ENCODE assay signal across 23 cellular contexts in genomic region chr11:70103256-70103975, GRCh38. TPM values are rescaled to one million over a fixed set of nuclear protein-coding genes. Genes with fewer than 3 reads are reported as not detected.
DNase-seq lines count a peak whose midpoint lies in the region; ATAC-seq, FAIRE-seq and TF ChIP-seq lines count a peak whose summit lies in the region.
"Had no signal": no experiment of that assay in that cellular context is flagged by ENCODE, and none has a peak within 500 bp of the region (broad histone marks: within the 10 kb centered on the region; RNA-seq: fewer than 3 reads in every experiment).

No MANE protein-coding gene starts in this region.

- H2AFZ ChIP-seq in GM23338 (0 out of 2 replicates have a peak overlapping the region, but pooled peaks have one; percentile 7), K562 (ENCODE audit: low read depth, low read length) (no peak overlapping the region), neural progenitor cell (replicated peaks) (no peak overlapping the region)

- TF ChIP-seq CTCF in GM23338 (conservative IDR thresholded peaks at IDR 0.05; ENCODE audit: low read depth in 2 of 2) (no peak), K562 (IDR thresholded peaks at IDR 0.05 in 2 of 3, conservative IDR thresholded peaks at IDR 0.05 in 1 of 3; ENCODE audit: insufficient read depth in 2 of 3, low read depth in 1 of 3, low read length in 3 of 3) (no peak), neural progenitor cell (IDR thresholded peaks at IDR 0.05) (no peak), thyroid gland (IDR thresholded peaks at IDR 0.05) (no peak), WERI-Rb-1 (IDR thresholded peaks at IDR 0.05; ENCODE audit: low read depth, low read length) (no peak), lower lobe of right lung (IDR thresholded peaks at IDR 0.05) (no peak)

- H3K36me3 Mint-ChIP-seq in GM23338 (ENCODE audit: low read depth) = no peaks in the 10 kb centered on the region; the same call in 2 of the 3 replicates
- H3K36me3 Mint-ChIP-seq in neural progenitor cell = no peaks in the 10 kb centered on the region
- H3K36me3 Mint-ChIP-seq: CD4-positive, alpha-beta memory T cell had no signal

- in situ Hi-C loops in K562 (cut with MboI) = no loop called here

- H3K4me3 Mint-ChIP-seq in GM23338 (no peak overlapping the region), neural progenitor cell (no peak overlapping the region)
- H3K4me3 Mint-ChIP-seq: CD4-positive, alpha-beta memory T cell had no signal

- intact Hi-C loops in K562 (cut with micrococcal nuclease) = no loop called here
- intact Hi-C loops in thyroid gland (cut with DNase I) = no loop called here
- intact Hi-C loops in lower lobe of right lung (cut with DNase I) = no loop called here

- H3K27ac ChIP-seq in GM23338 (ENCODE audit: low read depth) = no peak overlapping the region
- H3K27ac ChIP-seq in K562 (ENCODE audit: extremely low read depth, low read depth, low read length) = no peak overlapping the region
- H3K27ac ChIP-seq in neural progenitor cell = no peak overlapping the region
- peak overlapping the region in 2 of 3 donors; percentile 88 to 92 for H3K27ac ChIP-seq in thyroid gland
- no peak overlapping the region for H3K27ac ChIP-seq in WERI-Rb-1
- H3K27ac ChIP-seq in lower lobe of right lung = no peak overlapping the region
- H3K27ac ChIP-seq: KMS-11, RWPE1 had no signal

- no TSS peak for BruUV-seq in K562 (replicated peaks; lab: Mats Ljungman, UMichigan)

- TF ChIP-seq POLR2A in K562 (conservative IDR thresholded peaks at IDR 0.05) (no peak), thyroid gland (IDR thresholded peaks at IDR 0.05) (no peak)

- H3K4me1 ChIP-seq in GM23338 (ENCODE audit: insufficient read depth) (no peaks in the 10 kb centered on the region), K562 (replicated peaks in 1 of 2; ENCODE audit: control insufficient read depth in 2 of 2, insufficient read depth in 2 of 2, low read length in 2 of 2) (peaks cover 0 to 3% of the 10 kb centered on the region in 2 experiments; a peak in 2 of 5 replicates), neural progenitor cell (peaks cover 36% of the 10 kb centered on the region), thyroid gland (peaks cover 44 to 49% of the 10 kb centered on the region in 2 donors), lower lobe of right lung (no peaks in the 10 kb centered on the region)
- H3K4me1 ChIP-seq: Caco-2 had no signal

- FAIRE-seq in K562 (lab: Jason Lieb, UNC) = no peak
- FAIRE-seq: GM12878, HepG2 had no signal

- H3K9me3 ChIP-seq in K562 (replicated peaks; ENCODE audit: control insufficient read depth, insufficient read depth, low read depth, low read length) (no peaks in the 10 kb centered on the region), neural progenitor cell (ENCODE audit: low read depth) (no peaks in the 10 kb centered on the region), thyroid gland (no peaks in the 10 kb centered on the region), WERI-Rb-1 (ENCODE audit: severe bottlenecking) (no peaks in the 10 kb centered on the region), lower lobe of right lung (no peaks in the 10 kb centered on the region)
- H3K9me3 ChIP-seq: Caco-2 had no signal

- no peak for DNase-seq in GM23338 (ENCODE audit: low spot score)
- DNase-seq in K562 (ENCODE audit: extremely low read depth in 1 of 4, low spot score in 3 of 4) = no peak
- peak; percentile 78 for DNase-seq in neural progenitor cell (ENCODE audit: low spot score)
- no peak for DNase-seq in thyroid gland
- DNase-seq in HuH-7 (ENCODE audit: low spot score) = no peak
- DNase-seq in WERI-Rb-1 = no peak
- DNase-seq in occipital lobe (lab: John Stamatoyannopoulos, UW) = no peak
- DNase-seq in lower lobe of right lung = no peak
- DNase-seq: Caco-2; CD4-positive, alpha-beta memory T cell; DMS 273 treated with DMSO at 0.1 percent for 48 hours; DND-41; H7; NCI-H1105 treated with DMSO at 0.1 percent for 48 hours; NCI-H2029 treated with DMSO at 0.1 percent for 48 hours; NCI-H345; NCI-H524; NCI-H774; NK-92 treated with Interleukin-12 subunit alpha and Interleukin-12 subunit beta, amount 100 ng/mL, for 24 hours had no signal

- H3K27ac Mint-ChIP-seq in GM23338 (no peak overlapping the region), neural progenitor cell (peak overlapping the region; percentile 50)
- H3K27ac Mint-ChIP-seq: CD4-positive, alpha-beta memory T cell had no signal

- H3K79me2 ChIP-seq in GM23338 (replicated peaks; ENCODE audit: insufficient read depth) (no peaks in the 10 kb centered on the region), K562 (ENCODE audit: control insufficient read depth, insufficient read depth, low read length) (no peaks in the 10 kb centered on the region), neural progenitor cell (ENCODE audit: low read depth) (no peaks in the 10 kb centered on the region)

- H3K4me2 ChIP-seq in GM23338 (no peak overlapping the region), K562 (ENCODE audit: insufficient read depth, low read length) (no peak overlapping the region), neural progenitor cell (peak overlapping the region; percentile 29)
- H3K4me2 ChIP-seq: KMS-11 had no signal

- H3K9me2 ChIP-seq in GM23338 (ENCODE audit: insufficient read depth) = no peaks in the 10 kb centered on the region

- H3F3A ChIP-seq in GM23338 (replicated peaks; ENCODE audit: low read depth) (no peaks in the 10 kb centered on the region), neural progenitor cell (ENCODE audit: low read depth) (peaks cover 8% of the 10 kb centered on the region)

- H3K9me1 ChIP-seq in K562 (ENCODE audit: control insufficient read depth, insufficient read depth, low read length) = no peaks in the 10 kb centered on the region

- H3K9ac ChIP-seq in K562 (ENCODE audit: insufficient read depth in 1 of 2, low read depth in 2 of 2, low read length in 2 of 2) (no peak overlapping the region), neural progenitor cell (no peak overlapping the region)
- H3K9ac ChIP-seq: KMS-11 had no signal

- 4% methylated on average over 25 of the region's 25 CpGs for WGBS in K562 (ENCODE audit: insufficient coverage, low coverage, missing lambda C conversion rate)
- 83 to 94% methylated on average over 22 to 24 of the region's 25 CpGs for WGBS in thyroid gland, 2 donors

- no peak for TF ChIP-seq EP300 in K562 (IDR thresholded peaks at IDR 0.05; ENCODE audit: low read length)

- H3K4me1 Mint-ChIP-seq in GM23338 = peaks cover 24% of the 10 kb centered on the region
- H3K4me1 Mint-ChIP-seq in neural progenitor cell = peaks cover 44% of the 10 kb centered on the region
- H3K4me1 Mint-ChIP-seq: CD4-positive, alpha-beta memory T cell had no signal

- no peak overlapping the region for H3K4me3 ChIP-seq in GM23338
- H3K4me3 ChIP-seq in K562 = no peak overlapping the region
- H3K4me3 ChIP-seq in neural progenitor cell = no peak overlapping the region
- H3K4me3 ChIP-seq in thyroid gland (replicated peaks in 1 of 3) = no peak overlapping the region
- H3K4me3 ChIP-seq in WERI-Rb-1 (ENCODE audit: low read depth, low read length) = no peak overlapping the region
- H3K4me3 ChIP-seq in lower lobe of right lung = no peak overlapping the region
- H3K4me3 ChIP-seq: GM12878 had no signal

- H3K27me3 ChIP-seq in GM23338 (ENCODE audit: insufficient read depth) = no peaks in the 10 kb centered on the region
- peaks cover 68 to 94% of the 10 kb centered on the region in 2 experiments for H3K27me3 ChIP-seq in K562 (ENCODE audit: control insufficient read depth in 2 of 2, insufficient read depth in 2 of 2, low read length in 2 of 2)
- no peaks in the 10 kb centered on the region for H3K27me3 ChIP-seq in neural progenitor cell
- no peaks in the 10 kb centered on the region for H3K27me3 ChIP-seq in thyroid gland
- H3K27me3 ChIP-seq in WERI-Rb-1 (ENCODE audit: insufficient read depth, low read depth, severe bottlenecking) = no peaks in the 10 kb centered on the region
- H3K27me3 ChIP-seq in lower lobe of right lung (ENCODE audit: low read depth) = peaks cover 6% of the 10 kb centered on the region

- no peaks in the 10 kb centered on the region for H4K20me1 ChIP-seq in GM23338 (replicated peaks; ENCODE audit: insufficient read depth)
- peaks cover 38% of the 10 kb centered on the region for H4K20me1 ChIP-seq in K562 (replicated peaks; ENCODE audit: control insufficient read depth, insufficient read depth, low read length)
- H4K20me1 ChIP-seq in neural progenitor cell (ENCODE audit: low read depth) = no peaks in the 10 kb centered on the region

- POLR2A ChIA-PET in K562 (lab: Yijun Ruan, JAX) = no interaction called here

- ATAC-seq in GM23338 (no peak; the same call in 2 of the 3 replicates), K562 (no peak), lower lobe of right lung (no peak)
- ATAC-seq: GM12878, HepG2 had no signal

- H3K9me3 Mint-ChIP-seq in GM23338 (no peaks in the 10 kb centered on the region), neural progenitor cell (no peaks in the 10 kb centered on the region)

- TF ChIP-seq RAD21 in K562 (CRISPR knock-in tag; conservative IDR thresholded peaks at IDR 0.05 in 1 of 2, IDR thresholded peaks at IDR 0.05 in 1 of 2) = no peak

- CTCF ChIA-PET in K562 (lab: Yijun Ruan, JAX; ENCODE audit: low intra/inter-chr PET ratio) = no interaction called here

- H3K27me3 Mint-ChIP-seq in GM23338 (ENCODE audit: insufficient read depth, low read depth, poor library complexity) (peaks cover 5% of the 10 kb centered on the region), neural progenitor cell (ENCODE audit: insufficient read depth, low read depth) (peaks cover 30% of the 10 kb centered on the region)

- no peaks in the 10 kb centered on the region for H3K36me3 ChIP-seq in GM23338 (ENCODE audit: insufficient read depth)
- H3K36me3 ChIP-seq in K562 (ENCODE audit: control insufficient read depth, insufficient read depth, low read length) = no peaks in the 10 kb centered on the region
- H3K36me3 ChIP-seq in neural progenitor cell = no peaks in the 10 kb centered on the region
- H3K36me3 ChIP-seq in thyroid gland = no peaks in the 10 kb centered on the region
- no peaks in the 10 kb centered on the region for H3K36me3 ChIP-seq in WERI-Rb-1
- no peaks in the 10 kb centered on the region for H3K36me3 ChIP-seq in lower lobe of right lung

RNA-seq across cellular contexts. Expression of gene ANO1, which starts 25.3 kb away (rescaled TPM):
- total RNA-seq in GM23338 (2014; rRNA removed; shearing (Covaris generic)) = 3.4 and 3.9 TPM in 2 replicates
- polyA plus RNA-seq in GM23338 (2016; fragmentation: Nextera tagmentation; extraction: Ambion mirVana) (1.3 and 1.4 TPM in 2 replicates), K562 (2011; rRNA removed) (0.39 TPM in 1 of 2 replicates, not detected in the other), K562 (2014; fragmentation: Illumina TruSeq; extraction: Trizol) (0.22 TPM in 1 of 2 replicates, not detected in the other), K562 (2014; fragmentation: Nextera tagmentation; extraction: Ambion mirVana) (not detected), K562 (2014; rRNA removed) (not detected in 2 replicates)
- 0.21 TPM in 1 of 2 replicates, not detected in the other for total RNA-seq in K562 (2011; cell fraction: chromatin; rRNA removed; ENCODE audit: low replicate concordance)
- total RNA-seq in K562 (2011; cell fraction: nucleolus; rRNA removed) = 0.33 and 0.39 TPM in 2 replicates
- total RNA-seq in K562 (2011; cell fraction: nucleoplasm; rRNA removed) = not detected in 2 replicates
- total RNA-seq in K562 (2014; rRNA removed) (not detected in 2 replicates), K562 (2014; rRNA removed; fragmentation: Illumina TruSeq; extraction: Trizol) (not detected in 2 replicates), K562 (2015; rRNA removed; fragmentation: Illumina TruSeq; extraction: Trizol) (not detected in 2 replicates), K562 (2021) (0.13 TPM in 1 of 2 replicates, not detected in the other), neural progenitor cell (ENCODE audit: low replicate concordance) (0.19 TPM in 1 of 2 replicates, not detected in the other), thyroid gland (10 to 100 TPM; 25.8 to 56.2 (median 35.3) TPM), occipital lobe (0.62 TPM), lower lobe of right lung (9.0 TPM)
- 0.01 and 0.10 TPM in 2 replicates for polyA plus RNA-seq in K562 (2011; cell fraction: cytosol; rRNA removed)
- 0.16 and 0.38 TPM in 2 replicates for polyA plus RNA-seq in K562 (2011; cell fraction: nucleus; rRNA removed)
- polyA plus RNA-seq in K562 (2012) = 0.04 TPM in 1 of 2 replicates, not detected in the other
- polyA minus RNA-seq in K562 (2011; rRNA and poly(A)+ RNA removed) = 0.12 TPM in 1 of 2 replicates, not detected in the other
- not detected in 2 replicates for polyA minus RNA-seq in K562 (2011; cell fraction: cytosol; rRNA and poly(A)+ RNA removed)
- 0.11 and 0.27 TPM in 2 replicates for polyA minus RNA-seq in K562 (2011; cell fraction: nucleus; rRNA and poly(A)+ RNA removed)
- total RNA-seq: CD4-positive, alpha-beta memory T cell; HepG2 had no signal
- polyA plus RNA-seq: CD4-positive, alpha-beta memory T cell; HepG2 had no signal

Comparison
In these comparisons a context has a peak if more than half of its experiments do, and no peak if none do; other contexts are left out.
1. H3K27ac ChIP-seq: peak in thyroid gland (2 of 3); none in GM23338 (single experiment), K562 (single experiment), neural progenitor cell (single experiment), WERI-Rb-1 (single experiment) and lower lobe of right lung (single experiment).